Comparison of ENCODE assay signal across 23 cellular contexts in the genomic region with DNA sequence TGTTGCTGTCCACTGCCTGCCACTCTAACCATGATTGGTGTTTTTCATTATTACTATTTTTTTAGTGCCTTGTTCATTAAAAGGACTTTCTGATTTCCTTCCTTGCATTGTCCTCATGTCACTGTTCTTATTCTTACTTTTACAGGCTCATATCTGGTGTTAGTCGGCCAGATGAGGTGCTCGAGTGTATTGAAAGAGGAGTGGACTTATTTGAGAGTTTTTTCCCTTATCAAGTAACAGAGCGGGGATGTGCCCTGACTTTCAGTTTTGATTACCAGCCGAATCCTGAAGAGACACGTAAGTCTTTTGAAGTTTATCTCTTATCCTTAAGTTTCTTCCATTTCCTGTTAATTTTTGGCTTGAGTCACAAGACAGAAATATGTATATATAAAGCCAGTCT. TPM values are rescaled to one million over a fixed set of nuclear protein-coding genes. Genes with fewer than 3 reads are reported as not detected.
A peak's percentile ranks its signal among the peaks of the same experiment; 100 is the strongest.
DNase-seq lines count a peak whose midpoint lies in the region; TF ChIP-seq lines count a peak whose summit lies in the region.
"Had no signal": no experiment of that assay in that cellular context is flagged by ENCODE, and none has a peak within 500 bp of the region (broad histone marks: within the 10 kb centered on the region; RNA-seq: fewer than 3 reads in every experiment).

No MANE protein-coding gene starts in this region.

- H3K23ac ChIP-seq in mesenchymal stem cell (ENCODE audit: low read length in 2 of 2): no peak overlapping the region

- no peak overlapping the region for H2BK12ac ChIP-seq in mesenchymal stem cell (ENCODE audit: low read length in 2 of 2)

- no peak overlapping the region for H2BK120ac ChIP-seq in mesenchymal stem cell (ENCODE audit: low read depth, low read length)

- TF ChIP-seq CTCF in WI38 (IDR thresholded peaks at IDR 0.05; ENCODE audit: low read depth, low read length) (no peak), GM13976 (IDR thresholded peaks at IDR 0.05; ENCODE audit: borderline replicate concordance, control extremely low read depth, extremely low read depth, insufficient read depth, missing control alignments) (no peak)

- no peaks in the 10 kb centered on the region for H3K9me3 ChIP-seq in mesenchymal stem cell (ENCODE audit: control insufficient read depth, low read length)
- H3K9me3 ChIP-seq: neutrophil, thyroid gland had no signal

- TF ChIP-seq POLR2A in erythroblast (IDR thresholded peaks at IDR 0.05; ENCODE audit: low read length): no peak

- H3K14ac ChIP-seq in mesenchymal stem cell (ENCODE audit: low read length in 2 of 2): no peak overlapping the region

- no peaks in the 10 kb centered on the region for H3K27me3 ChIP-seq in mesenchymal stem cell (ENCODE audit: control insufficient read depth in 1 of 2, insufficient read depth in 1 of 2, low read length in 2 of 2)
- H3K27me3 ChIP-seq: neutrophil, thyroid gland had no signal

- H3K18ac ChIP-seq in mesenchymal stem cell (ENCODE audit: low read depth in 1 of 2, low read length in 2 of 2): no peak overlapping the region

- H2AK5ac ChIP-seq in mesenchymal stem cell (ENCODE audit: low read length, severe bottlenecking): no peak overlapping the region

- peak overlapping the region; percentile 43 for H3K4me3 ChIP-seq in WI38 (ENCODE audit: low read depth, low read length)
- no peak overlapping the region for H3K4me3 ChIP-seq in mesenchymal stem cell (ENCODE audit: insufficient read depth in 1 of 2, low read depth in 1 of 2, low read length in 2 of 2)
- H3K4me3 ChIP-seq: smooth muscle cell, thyroid gland had no signal

- H3K79me1 ChIP-seq in mesenchymal stem cell (replicated peaks; ENCODE audit: low read length, poor library complexity, severe bottlenecking): peaks cover 8% of the 10 kb centered on the region

- no peak overlapping the region for H3K4me2 ChIP-seq in mesenchymal stem cell (ENCODE audit: low read length, poor library complexity, severe bottlenecking)
- H3K4me2 ChIP-seq: smooth muscle cell had no signal

- H3K4me1 ChIP-seq in mesenchymal stem cell (ENCODE audit: control insufficient read depth, insufficient read depth, low read depth, low read length): no peaks in the 10 kb centered on the region

- no peak overlapping the region for H4K8ac ChIP-seq in mesenchymal stem cell (ENCODE audit: low read length)

- 85% methylated on average over 4 of the region's 5 CpGs for WGBS in mesenchymal stem cell

- DNase-seq in NCI-H226: peak; percentile 58
- peak; percentile 7 to 29 for DNase-seq in erythroblast (lab: John Stamatoyannopoulos, UW)
- DNase-seq in mesenchymal stem cell: peak; percentile 20
- DNase-seq in GM13976 (ENCODE audit: low spot score): no peak
- DNase-seq in NK-92 treated with Interleukin-12 subunit alpha and Interleukin-12 subunit beta, amount 100 ng/mL, for 24 hours (lab: John Stamatoyannopoulos, UW): no peak
- DNase-seq in SIG-M5 (lab: John Stamatoyannopoulos, UW): no peak
- DNase-seq: activated CD4-positive, CD25-positive, alpha-beta regulatory T cell treated with anti-CD3 and anti-CD28 coated beads, Interleukin-2, amount 50 U/mL, for 72 hours; activated naive CD4-positive, alpha-beta T cell treated with anti-CD3 and anti-CD28 coated beads for 36 hours; activated T-cell treated with anti-CD3 and anti-CD28 coated beads, Interleukin-2, amount 50 U/mL, for 24 hours; AML-193; aorta; DMS53; effector memory CD8-positive, alpha-beta T cell; HCEC 1CT; NCI-H1105 treated with DMSO at 0.1 percent for 48 hours; NCI-H524 treated with DMSO at 0.1 percent for 48 hours; stimulated activated CD4-positive, alpha-beta T cell treated with anti-CD3 and anti-CD28 coated beads, Interleukin-4, amount 100 ng/mL, for 1 hour; stimulated activated naive CD4-positive, alpha-beta T cell treated with Interleukin-2 at 50 U/mL for 16 hours; T1000; thyroid gland had no signal

- H2AFZ ChIP-seq in mesenchymal stem cell (ENCODE audit: low read depth, low read length): no peak overlapping the region

- no peak overlapping the region for H3K27ac ChIP-seq in mesenchymal stem cell (ENCODE audit: low read length, poor library complexity, severe bottlenecking)
- H3K27ac ChIP-seq: neutrophil, thyroid gland had no signal

- no peak overlapping the region for H3K4ac ChIP-seq in mesenchymal stem cell (ENCODE audit: low read depth in 1 of 2, low read length in 2 of 2)

- H4K91ac ChIP-seq in mesenchymal stem cell (ENCODE audit: low read length): no peak overlapping the region

- no peak overlapping the region for H3K9ac ChIP-seq in mesenchymal stem cell (ENCODE audit: low read length)

- no peak overlapping the region for H2BK15ac ChIP-seq in mesenchymal stem cell (ENCODE audit: low read depth, poor library complexity, severe bottlenecking)

- in situ Hi-C loops in GM13976 (cut with MboI; ENCODE audit: low sequenced_read_pairs, unreplicated experiment): no loop called here

- H3K36me3 ChIP-seq in mesenchymal stem cell (ENCODE audit: control insufficient read depth in 1 of 2, insufficient read depth in 2 of 2, low read depth in 1 of 2, low read length in 2 of 2): peaks cover 15 to 88% of the 10 kb centered on the region in 2 experiments

- H2BK5ac ChIP-seq in mesenchymal stem cell (ENCODE audit: low read depth, low read length, poor library complexity, severe bottlenecking): no peak overlapping the region

RNA-seq across cellular contexts. Expression of a gene that starts 23.2 kb away (rescaled TPM):
- 6.3 TPM for polyA plus RNA-seq in mesenchymal stem cell (2013, experiment 1 of 2)
- 7.3 TPM for polyA plus RNA-seq in mesenchymal stem cell (2013, experiment 2 of 2)

RNA-seq across cellular contexts. Expression of a gene that starts 23.4 kb away (rescaled TPM):
- 1.5 TPM for polyA plus RNA-seq in mesenchymal stem cell (2013, experiment 1 of 2)
- polyA plus RNA-seq in mesenchymal stem cell (2013, experiment 2 of 2): 1.5 TPM

Comparison
In these comparisons a context has a peak if more than half of its experiments do, and no peak if none do; other contexts are left out.
1. DNase-seq: peak in NCI-H226 (single experiment), erythroblast (2 of 2) and mesenchymal stem cell (single experiment); none in GM13976 (single experiment), NK-92 treated with Interleukin-12 subunit alpha and Interleukin-12 subunit beta, amount 100 ng/mL, for 24 hours (single experiment) and SIG-M5 (single experiment).